In the genomic region with DNA sequence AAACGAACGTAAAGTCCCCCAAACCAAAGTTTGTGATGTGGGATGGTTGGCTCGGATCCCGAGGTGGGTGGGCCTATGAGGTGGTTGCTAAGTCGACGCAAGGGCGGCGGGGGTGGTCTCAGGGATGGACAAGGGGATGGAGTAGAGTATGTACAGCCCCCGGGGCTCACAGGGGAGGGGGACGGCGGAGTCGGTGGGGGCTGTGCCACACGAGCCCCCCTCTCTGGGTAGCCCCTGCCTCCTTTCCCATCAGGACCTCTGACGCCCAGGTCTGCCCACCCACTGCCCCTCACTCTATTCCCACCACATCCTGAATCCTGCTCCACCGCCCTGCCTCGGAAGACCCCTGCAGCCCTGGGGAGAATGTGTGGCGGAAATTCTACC, we compare ENCODE assay signal across 16 cellular contexts. TPM values are rescaled to one million over a fixed set of nuclear protein-coding genes. Genes with fewer than 3 reads are reported as not detected.
DNase-seq lines count a peak whose midpoint lies in the region; ATAC-seq and TF ChIP-seq lines count a peak whose summit lies in the region.
"Had no signal": no experiment of that assay in that cellular context is flagged by ENCODE, and none has a peak within 500 bp of the region (broad histone marks: within the 10 kb centered on the region; RNA-seq: fewer than 3 reads in every experiment).

No MANE protein-coding gene starts in this region.

- TF ChIP-seq EP300 in gastroesophageal sphincter (IDR thresholded peaks at IDR 0.05), result no peak

- DNase-seq in AG20443 (ENCODE audit: low spot score) (peak; percentile 12), RWPE1 (ENCODE audit: low spot score) (no peak), posterior vena cava (ENCODE audit: low spot score) (peak; percentile 75), Calu3 (no peak), OCI-M2 (lab: John Stamatoyannopoulos, UW; ENCODE audit: unreplicated experiment) (no peak), NCI-H1417 (lab: John Stamatoyannopoulos, UW) (no peak)
- DNase-seq: COR-L47, GM23248, KG1, NCI-H1105, NCI-H187 treated with DMSO at 0.1 percent for 48 hours, SJCRH30 had no signal

- peaks cover 0 to 36% (median 0%) of the 10 kb centered on the region in 3 donors for H3K4me1 ChIP-seq in gastroesophageal sphincter

- H3K27ac ChIP-seq in RWPE1, result peak overlapping the region; percentile 66
- H3K27ac ChIP-seq in gastroesophageal sphincter, result peak overlapping the region in 3 of 4 donors; percentile 55 to 70 (median 59)
- H3K27ac ChIP-seq: GM23248, HL-60, SJCRH30 had no signal

- H3K36me3 Mint-ChIP-seq in Calu3 (ENCODE audit: insufficient read depth, unreplicated experiment), result peaks cover 14% of the 10 kb centered on the region

- H3K4me1 Mint-ChIP-seq in Calu3 (ENCODE audit: low read depth, unreplicated experiment), result no peaks in the 10 kb centered on the region
- H3K4me1 Mint-ChIP-seq: CD14-positive monocyte had no signal

- TF ChIP-seq CTCF in RWPE1 (conservative IDR thresholded peaks at IDR 0.05; ENCODE audit: low read depth) (no peak), gastroesophageal sphincter (IDR thresholded peaks at IDR 0.05) (no peak), Calu3 (IDR thresholded peaks at IDR 0.05; ENCODE audit: unreplicated experiment) (no peak)

- no peak overlapping the region for H3K4me3 Mint-ChIP-seq in Calu3 (ENCODE audit: low read depth, unreplicated experiment)
- H3K4me3 Mint-ChIP-seq: CD14-positive monocyte had no signal

- no peak overlapping the region for H3K27ac Mint-ChIP-seq in Calu3 (ENCODE audit: unreplicated experiment)
- H3K27ac Mint-ChIP-seq: CD14-positive monocyte had no signal

- H3K4me3 ChIP-seq in gastroesophageal sphincter, result no peak overlapping the region
- H3K4me3 ChIP-seq: GM23248, SJCRH30 had no signal

- CTCF ChIA-PET in RWPE1 (lab: Yijun Ruan, JAX) (interaction anchor here (0.6 to 0.7 kb wide), 2 partner anchors 26 to 119 kb away, joined by 3 read pairs; no protein-coding TSS in a partner anchor), Calu3 (lab: Charles Lee) (no interaction called here)

- no TSS peak for BruUV-seq in Calu3 (replicated peaks; lab: Mats Ljungman, UMichigan)

- H3K27me3 Mint-ChIP-seq in Calu3 (ENCODE audit: unreplicated experiment), result no peaks in the 10 kb centered on the region

- no peaks in the 10 kb centered on the region for H3K27me3 ChIP-seq in gastroesophageal sphincter
- H3K27me3 ChIP-seq: SJCRH30 had no signal

- H3K36me3 ChIP-seq in gastroesophageal sphincter, result peaks cover 0 to 39% of the 10 kb centered on the region in 2 donors

- POLR2A ChIA-PET in RWPE1 (lab: Yijun Ruan, JAX; ENCODE audit: low non-redundant PET), result no interaction called here

- TF ChIP-seq POLR2A in gastroesophageal sphincter (IDR thresholded peaks at IDR 0.05), result no peak

- H3K9me3 ChIP-seq in gastroesophageal sphincter, result no peaks in the 10 kb centered on the region
- H3K9me3 ChIP-seq: SJCRH30 had no signal

- intact Hi-C loops in posterior vena cava (cut with DNase I), result no loop called here
- intact Hi-C loops in Calu3 (cut with micrococcal nuclease; ENCODE audit: unreplicated experiment), result no loop called here

- H3K9me3 Mint-ChIP-seq in Calu3 (ENCODE audit: low read depth, unreplicated experiment), result peaks cover under 1% of the 10 kb centered on the region
- H3K9me3 Mint-ChIP-seq: CD14-positive monocyte had no signal

- ATAC-seq in gastroesophageal sphincter (no peak), GM19351 (IDR thresholded peaks at IDR 0.05; ENCODE audit: unreplicated experiment) (no peak)

- WGBS in gastroesophageal sphincter (ENCODE audit: low coverage in 1 of 2), 2 donors, result 47 to 49% methylated on average over 4 to 13 of the region's 17 CpGs

RNA-seq across cellular contexts. Expression of gene IL34, which starts 15.2 kb away (rescaled TPM):
- total RNA-seq in gastroesophageal sphincter, result 1 to 10 TPM; 1.6 to 4.1 (median 2.8) TPM
- total RNA-seq in posterior vena cava, result 1 to 10 TPM; 4.0 to 4.3 TPM
- total RNA-seq in Calu3 (2022), result 0.35 and 0.39 TPM in 2 replicates
- total RNA-seq: GM23248 had no signal

RNA-seq across cellular contexts. Expression of gene MTSS2, which starts 24.3 kb away (rescaled TPM):
- total RNA-seq in gastroesophageal sphincter (100 to 1,000 TPM in 1 of 4 donors, 10 to 100 TPM in 3; 70.9 to 234 (median 85.9) TPM), posterior vena cava (100 to 1,000 TPM; 116 to 145 TPM), Calu3 (2022) (27.1 and 28.3 TPM in 2 replicates)

Comparison
In these comparisons a context has a peak if more than half of its experiments do, and no peak if none do; other contexts are left out.
1. DNase-seq: peak in AG20443 (single experiment) and posterior vena cava (single experiment); none in RWPE1 (single experiment), Calu3 (single experiment), OCI-M2 (single experiment) and NCI-H1417 (0 of 3).